In the genomic region with DNA sequence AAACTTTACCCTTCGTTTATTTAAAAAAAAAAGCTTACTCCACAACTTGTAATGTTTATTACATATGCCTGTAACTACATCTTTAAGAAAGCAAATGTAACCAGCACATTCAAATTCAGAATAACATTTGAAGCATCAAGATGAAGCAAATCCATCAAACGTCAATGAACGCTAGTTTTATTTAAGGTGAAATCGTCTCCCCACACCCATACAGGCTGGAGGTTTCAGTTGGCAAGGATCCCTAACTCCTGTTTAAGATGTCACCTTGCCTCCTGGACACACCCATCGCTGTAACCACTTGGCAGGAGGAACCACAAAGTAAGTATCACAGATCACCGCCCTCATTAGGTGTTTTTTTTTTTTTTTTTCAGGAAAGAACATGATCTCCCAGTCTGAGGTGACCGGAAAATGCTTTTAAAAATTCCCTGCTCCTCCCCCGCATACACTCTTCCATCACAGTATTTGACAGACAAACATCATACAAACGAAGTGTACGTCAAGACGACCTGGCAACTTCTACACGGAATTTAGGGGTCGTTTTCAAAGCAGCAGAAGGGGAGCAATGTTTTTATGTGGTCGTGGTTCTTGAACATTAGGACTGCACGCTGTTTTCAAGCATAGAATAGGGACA, we compare ENCODE assay signal across 8 cellular contexts. TPM values are rescaled to one million over a fixed set of nuclear protein-coding genes. Genes with fewer than 3 reads are reported as not detected.
A peak's percentile ranks its signal among the peaks of the same experiment; 100 is the strongest.
DNase-seq lines count a peak whose midpoint lies in the region; ATAC-seq and TF ChIP-seq lines count a peak whose summit lies in the region.

No MANE protein-coding gene starts in this region.

- H3K36me3 Mint-ChIP-seq in IgD-negative memory B cell: peaks cover 2% of the 10 kb centered on the region

- TF ChIP-seq CTCF in upper lobe of right lung (IDR thresholded peaks at IDR 0.05): no peak

- peaks cover 0 to 2% (median 0%) of the 10 kb centered on the region in 3 donors for H3K9me3 Mint-ChIP-seq in IgD-negative memory B cell

- no peaks in the 10 kb centered on the region for H3K9me3 ChIP-seq in upper lobe of right lung

- ATAC-seq in upper lobe of right lung (peak; percentile 11), HG03439 (IDR thresholded peaks at IDR 0.05; ENCODE audit: unreplicated experiment) (no peak), HG03139 (IDR thresholded peaks at IDR 0.05; ENCODE audit: unreplicated experiment) (no peak)

- H3K27me3 ChIP-seq in upper lobe of right lung: no peaks in the 10 kb centered on the region

- H3K27ac ChIP-seq in upper lobe of right lung: peak overlapping the region; percentile 100

- peaks cover 50% of the 10 kb centered on the region for H3K4me1 ChIP-seq in upper lobe of right lung

- H3K27me3 Mint-ChIP-seq in IgD-negative memory B cell: peaks cover 5% of the 10 kb centered on the region

- DNase-seq in EL (peak; percentile 60), T follicular helper cell (ENCODE audit: low read depth) (peak; percentile 27), mucosa of gallbladder (ENCODE audit: low spot score) (peak; percentile 81), upper lobe of right lung (no peak)
- DNase-seq in effector CD8-positive, alpha-beta T cell (lab: John Stamatoyannopoulos, UW): peak; percentile 26

- H3K4me3 Mint-ChIP-seq in IgD-negative memory B cell: peak overlapping the region; percentile 93 to 99 (median 97)

- H3K4me1 Mint-ChIP-seq in IgD-negative memory B cell: peaks cover 56 to 64% (median 59%) of the 10 kb centered on the region in 3 donors

- H3K36me3 ChIP-seq in upper lobe of right lung: peaks cover 9% of the 10 kb centered on the region

- peak overlapping the region; percentile 96 to 100 (median 99) for H3K27ac Mint-ChIP-seq in IgD-negative memory B cell

- H3K4me3 ChIP-seq in upper lobe of right lung: peak overlapping the region; percentile 68

- intact Hi-C loops in upper lobe of right lung (cut with DNase I): no loop called here

RNA-seq across cellular contexts. Expression of a gene that starts 1.5 kb away (rescaled TPM):
- 939 TPM for polyA plus RNA-seq in IgD-negative memory B cell
- 505 TPM for total RNA-seq in mucosa of gallbladder
- 487 TPM for total RNA-seq in upper lobe of right lung

RNA-seq across cellular contexts. Expression of a gene that starts 19.7 kb away (rescaled TPM):
- not detected for polyA plus RNA-seq in IgD-negative memory B cell
- total RNA-seq in mucosa of gallbladder: 0.20 TPM
- total RNA-seq in upper lobe of right lung: not detected
